In genomic region chr3:58010562-58010961, GRCh38 we compare ENCODE assay signal across 11 cellular contexts. TPM values are rescaled to one million over a fixed set of nuclear protein-coding genes. Genes with fewer than 3 reads are reported as not detected.
A peak's percentile ranks its signal among the peaks of the same experiment; 100 is the strongest.
DNase-seq lines count a peak whose midpoint lies in the region; ATAC-seq and TF ChIP-seq lines count a peak whose summit lies in the region.
"Had no signal": no experiment of that assay in that cellular context is flagged by ENCODE, and none has a peak within 500 bp of the region (broad histone marks: within the 10 kb centered on the region; RNA-seq: fewer than 3 reads in every experiment).

No MANE protein-coding gene starts in this region.

- intact Hi-C loops in heart right ventricle (cut with DNase I) (loop anchor here in 4 of 10 donors (5.0 kb wide), 3 partner anchors 37 to 157 kb away; no protein-coding TSS in a partner anchor), Right ventricle myocardium superior (cut with DNase I) (loop anchor here (10.0 kb wide), 1 partner anchor 104 kb away; no protein-coding TSS in a partner anchor)

- peak overlapping the region; percentile 41 for H3K9ac ChIP-seq in mesendoderm (ENCODE audit: low read length)
- H3K9ac ChIP-seq: KMS-11 had no signal

- H3K27ac ChIP-seq in heart right ventricle (peak overlapping the region in 9 of 10 donors; percentile 44 to 88 (median 81)), mesendoderm (ENCODE audit: low read depth, low read length) (no peak overlapping the region), urinary bladder (ENCODE audit: low read depth) (no peak overlapping the region)
- H3K27ac ChIP-seq: KMS-11, WERI-Rb-1 had no signal

- H3K4me1 ChIP-seq in heart right ventricle (peaks cover 2 to 72% (median 48%) of the 10 kb centered on the region in 9 donors), mesendoderm (ENCODE audit: control insufficient read depth, low read depth, low read length) (peaks cover 9% of the 10 kb centered on the region), urinary bladder (ENCODE audit: insufficient read depth) (no peaks in the 10 kb centered on the region)

- no peak overlapping the region for H3K56ac ChIP-seq in mesendoderm (ENCODE audit: low read length)

- WGBS in heart right ventricle, 2 donors, result 77 to 83% methylated on average over 5 of the region's 5 CpGs
- no CpG with 5 or more reads among the region's 5 CpGs for WGBS in mesendoderm (ENCODE audit: extremely low coverage, insufficient coverage, low lambda C conversion rate)
- 33% methylated on average over 5 of the region's 5 CpGs for WGBS in urinary bladder

- no peak for ATAC-seq in heart right ventricle
- no peak for ATAC-seq in Right ventricle myocardium superior (ENCODE audit: poor library complexity)

- H3K23ac ChIP-seq in mesendoderm (ENCODE audit: low read length), result no peak overlapping the region

- H3K79me2 ChIP-seq in mesendoderm (ENCODE audit: control insufficient read depth, insufficient read depth, low read length), result peaks cover 64% of the 10 kb centered on the region

- H3K27me3 ChIP-seq in heart right ventricle (no peaks in the 10 kb centered on the region), mesendoderm (ENCODE audit: insufficient read depth, low read length, poor library complexity) (no peaks in the 10 kb centered on the region)

- DNase-seq in heart right ventricle (no peak), Right ventricle myocardium superior (no peak), cardiac fibroblast (ENCODE audit: low read depth in 2 of 2) (no peak), mesendoderm (no peak), DMS153 treated with DMSO at 0.1 percent for 48 hours (lab: John Stamatoyannopoulos, UW; ENCODE audit: unreplicated experiment) (no peak), HK-2 (ENCODE audit: unreplicated experiment) (no peak), RKO (ENCODE audit: low spot score) (no peak)
- DNase-seq: stimulated activated CD4-positive, alpha-beta T cell treated with anti-CD3 and anti-CD28 coated beads, Interleukin-4, amount 100 ng/mL, for 1 hour; WERI-Rb-1 had no signal

- no peak overlapping the region for H2BK15ac ChIP-seq in mesendoderm (replicated peaks; ENCODE audit: low read depth)

- H2AK5ac ChIP-seq in mesendoderm (ENCODE audit: low read length), result no peak overlapping the region

- peaks cover 17% of the 10 kb centered on the region for H3K79me1 ChIP-seq in mesendoderm (ENCODE audit: low read length)

- no peak overlapping the region for H3K18ac ChIP-seq in mesendoderm (ENCODE audit: low read length)

- no peak overlapping the region for H4K8ac ChIP-seq in mesendoderm (ENCODE audit: low read depth, low read length)

- peak overlapping the region in 9 of 10 donors; percentile 62 to 99 (median 94) for H3K4me3 ChIP-seq in heart right ventricle
- peak overlapping the region; percentile 61 to 97 for H3K4me3 ChIP-seq in cardiac fibroblast (replicated peaks in 1 of 2; ENCODE audit: low read depth in 2 of 2, low read length in 2 of 2)
- no peak overlapping the region for H3K4me3 ChIP-seq in mesendoderm (ENCODE audit: low read length)
- H3K4me3 ChIP-seq in urinary bladder (ENCODE audit: low read depth, low read length), result peak overlapping the region; percentile 80

- H2BK5ac ChIP-seq in mesendoderm (ENCODE audit: low read length), result no peak overlapping the region

- TF ChIP-seq CTCF in heart right ventricle (IDR thresholded peaks at IDR 0.05) (no peak), cardiac fibroblast (IDR thresholded peaks at IDR 0.05; ENCODE audit: low read depth, low read length) (no peak)

- H4K5ac ChIP-seq in mesendoderm (ENCODE audit: low read length), result no peak overlapping the region

- no peaks in the 10 kb centered on the region for H3K36me3 ChIP-seq in heart right ventricle
- no peaks in the 10 kb centered on the region for H3K36me3 ChIP-seq in mesendoderm (ENCODE audit: control insufficient read depth, insufficient read depth, low read length)
- no peaks in the 10 kb centered on the region for H3K36me3 ChIP-seq in urinary bladder (ENCODE audit: insufficient read depth)
- H3K36me3 ChIP-seq: WERI-Rb-1 had no signal

- no peak overlapping the region for H3K4ac ChIP-seq in mesendoderm (ENCODE audit: low read depth, low read length)

- no peak overlapping the region for H2BK120ac ChIP-seq in mesendoderm (ENCODE audit: low read depth, low read length)

- no peaks in the 10 kb centered on the region for H3K9me3 ChIP-seq in heart right ventricle

- no peak overlapping the region for H3K4me2 ChIP-seq in mesendoderm (ENCODE audit: low read length)
- H3K4me2 ChIP-seq: KMS-11 had no signal

RNA-seq across cellular contexts. Expression of gene FLNB, which starts 2.3 kb away (rescaled TPM):
- total RNA-seq in heart right ventricle (10 to 100 TPM; 27.4 to 61.8 (median 38.6) TPM), Right ventricle myocardium superior (30.0 TPM), urinary bladder (155 TPM)
- polyA plus RNA-seq in heart right ventricle (10 to 100 TPM; 35.0 to 65.3 TPM), urinary bladder (98.3 TPM)
- 26.8 TPM for polyA plus RNA-seq in mesendoderm (2013, experiment 1 of 2)
- 26.5 TPM for polyA plus RNA-seq in mesendoderm (2013, experiment 2 of 2)

Comparison
In these comparisons a context has a peak if more than half of its experiments do, and no peak if none do; other contexts are left out.
1. H3K27ac ChIP-seq: peak in heart right ventricle (9 of 10); none in mesendoderm (single experiment) and urinary bladder (single experiment).